ENCODE assay signal across 16 cellular contexts in the genomic region with DNA sequence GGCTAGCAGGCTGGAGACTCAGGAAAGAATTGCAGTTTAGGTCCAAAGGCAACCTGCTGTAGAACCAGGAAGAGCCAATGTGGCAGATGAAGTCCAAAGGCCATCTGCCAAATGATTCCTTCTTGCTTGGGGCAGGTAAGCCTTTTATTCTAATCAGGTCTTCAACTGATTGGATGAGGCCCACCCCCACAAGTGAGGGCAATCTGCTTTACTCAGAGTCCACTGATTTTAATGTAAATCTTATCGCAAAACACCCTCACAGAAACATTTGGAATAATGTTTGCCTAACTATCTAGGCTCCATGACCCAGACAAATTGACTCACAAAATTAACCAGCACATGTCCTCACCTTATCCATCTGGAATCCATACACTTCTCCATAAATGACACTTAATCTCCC. TPM values are rescaled to one million over a fixed set of nuclear protein-coding genes. Genes with fewer than 3 reads are reported as not detected.
"Had no signal": no experiment of that assay in that cellular context is flagged by ENCODE, and none has a peak within 500 bp of the region (broad histone marks: within the 10 kb centered on the region; RNA-seq: fewer than 3 reads in every experiment).

No MANE protein-coding gene starts in this region.

- H3K27ac Mint-ChIP-seq: activated B cell treated with CpG ODN at 0.5 μM for 24 hours; dendritic cell treated with granulocyte-macrophage colony-stimulating factor and Interleukin-4, amounts not matched to agents 40 ng/mL and 50 ng/mL, for 4 days; memory B cell; stimulated activated memory B cell treated with anti-CD40 and anti-IgM and Interleukin-4, amounts not matched to agents 10 μg/mL and 1 μg/mL and 100 μg/mL, for 72 hours; type B pancreatic cell had no signal

- H3K27ac ChIP-seq: esophagus squamous epithelium, testis had no signal

- H3K36me3 ChIP-seq: esophagus squamous epithelium had no signal

- H3K36me3 Mint-ChIP-seq: type B pancreatic cell had no signal

- H3K27me3 Mint-ChIP-seq: dendritic cell treated with granulocyte-macrophage colony-stimulating factor and Interleukin-4, amounts not matched to agents 40 ng/mL and 50 ng/mL, for 4 days; memory B cell had no signal

- H3K4me3 Mint-ChIP-seq: activated B cell treated with CpG ODN at 0.5 μM for 24 hours; dendritic cell treated with granulocyte-macrophage colony-stimulating factor and Interleukin-4, amounts not matched to agents 40 ng/mL and 50 ng/mL, for 4 days; memory B cell; stimulated activated memory B cell treated with anti-CD40 and anti-IgM and Interleukin-4, amounts not matched to agents 10 μg/mL and 1 μg/mL and 100 μg/mL, for 72 hours; type B pancreatic cell had no signal

- DNase-seq: activated B cell treated with CpG ODN at 0.5 μM for 24 hours; activated CD4-positive, alpha-beta T cell treated with anti-CD3 and anti-CD28 coated beads for 48 hours; activated naive CD4-positive, alpha-beta T cell treated with Interleukin-2 at 50 U/mL for 16 hours; activated T-cell treated with anti-CD3 and anti-CD28 coated beads for 4 hours; effector CD8-positive, alpha-beta T cell; esophagus squamous epithelium; stimulated activated CD4-positive, alpha-beta T cell treated with anti-CD3 and anti-CD28 coated beads, Interleukin-4, amount 100 ng/mL, for 24 hours; SW 1271; testis had no signal

- H3K9me3 ChIP-seq: testis had no signal

- H3K4me3 ChIP-seq: esophagus squamous epithelium, testis had no signal

- ATAC-seq: sciatic nerve; stimulated activated memory B cell treated with anti-CD40 and anti-IgM and Interleukin-4, amounts not matched to agents 10 μg/mL and 1 μg/mL and 100 μg/mL, for 72 hours had no signal

- H3K4me1 ChIP-seq: esophagus squamous epithelium, testis had no signal

- H3K4me1 Mint-ChIP-seq: activated B cell treated with CpG ODN at 0.5 μM for 24 hours; memory B cell; stimulated activated memory B cell treated with anti-CD40 and anti-IgM and Interleukin-4, amounts not matched to agents 10 μg/mL and 1 μg/mL and 100 μg/mL, for 72 hours had no signal

- H3K27me3 ChIP-seq: esophagus squamous epithelium, testis had no signal

RNA-seq across cellular contexts. Expression of a gene that starts 7.8 kb away (rescaled TPM):
- total RNA-seq: activated B cell treated with CpG ODN at 0.5 μM for 24 hours, chondrocyte, SK-MEL-5 had no signal

RNA-seq across cellular contexts. Expression of a gene that starts 56.4 kb away (rescaled TPM):
- total RNA-seq: activated B cell treated with CpG ODN at 0.5 μM for 24 hours, chondrocyte, SK-MEL-5 had no signal
